In the genomic region with DNA sequence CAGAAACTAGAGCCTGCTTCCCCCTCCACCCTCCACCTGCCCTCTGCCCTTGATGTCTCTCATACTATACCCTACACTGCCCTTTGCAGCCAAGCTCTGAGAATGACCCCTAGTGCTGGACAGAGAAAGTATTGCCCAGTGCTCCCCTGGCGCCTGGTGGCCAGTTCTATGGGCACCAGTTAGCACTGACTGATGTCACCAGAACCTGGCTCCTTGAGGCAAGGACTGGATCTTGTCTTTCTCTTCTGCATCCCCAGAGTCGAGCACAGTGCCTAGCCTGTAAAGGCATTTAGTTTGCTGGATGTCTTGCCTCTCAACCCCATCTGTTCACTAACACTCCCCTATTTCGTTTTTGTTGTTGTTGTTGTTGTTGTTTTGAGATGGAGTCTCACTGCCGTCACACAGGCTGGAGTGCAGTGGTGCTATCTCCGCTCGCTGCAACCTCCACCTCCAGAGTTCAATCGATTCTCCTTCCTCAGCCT, we compare ENCODE assay signal across 11 cellular contexts. TPM values are rescaled to one million over a fixed set of nuclear protein-coding genes. Genes with fewer than 3 reads are reported as not detected.
DNase-seq lines count a peak whose midpoint lies in the region; ATAC-seq and TF ChIP-seq lines count a peak whose summit lies in the region.
"Had no signal": no experiment of that assay in that cellular context is flagged by ENCODE, and none has a peak within 500 bp of the region (broad histone marks: within the 10 kb centered on the region; RNA-seq: fewer than 3 reads in every experiment).

No MANE protein-coding gene starts in this region.

- H3K4me1 ChIP-seq in OCI-LY3 (ENCODE audit: low read length), result no peaks in the 10 kb centered on the region
- no peaks in the 10 kb centered on the region for H3K4me1 ChIP-seq in CD8-positive, alpha-beta T cell (ENCODE audit: insufficient read depth, low read length)

- H3K79me2 ChIP-seq in OCI-LY3 (ENCODE audit: low read length), result no peaks in the 10 kb centered on the region

- H3K9me3 Mint-ChIP-seq in neural crest cell, result no peaks in the 10 kb centered on the region
- H3K9me3 Mint-ChIP-seq in CD8-positive, alpha-beta T cell, result no peaks in the 10 kb centered on the region
- H3K9me3 Mint-ChIP-seq: natural killer cell treated with Interleukin-12 subunit alpha and Interleukin-12 subunit beta and Interleukin-15 and Interleukin-18, amount 100 ng/mL, for 72 hours had no signal

- ATAC-seq in CD8-positive, alpha-beta T cell, result no peak
- ATAC-seq in HG02981 (IDR thresholded peaks at IDR 0.05; ENCODE audit: unreplicated experiment), result no peak
- ATAC-seq: natural killer cell treated with Interleukin-12 subunit alpha and Interleukin-12 subunit beta and Interleukin-15 and Interleukin-18, amount 100 ng/mL, for 72 hours had no signal

- TF ChIP-seq CTCF in AG09319 (IDR thresholded peaks at IDR 0.05; ENCODE audit: low read depth, low read length) (peak; percentile 24), OCI-LY3 (IDR thresholded peaks at IDR 0.05; ENCODE audit: low read depth, low read length) (peak; percentile 17; the same call in 1 of the 2 replicates), epithelial cell of proximal tubule (conservative IDR thresholded peaks at IDR 0.05; ENCODE audit: low read depth, low read length) (peak; percentile 38), neural crest cell (conservative IDR thresholded peaks at IDR 0.05) (peak; percentile 25)
- no peak for TF ChIP-seq CTCF in CD8-positive, alpha-beta T cell (IDR thresholded peaks at IDR 0.05)

- intact Hi-C loops in CD8-positive, alpha-beta T cell (cut with DNase I, micrococcal nuclease), result no loop called here

- H3K9ac ChIP-seq in OCI-LY3 (ENCODE audit: low read length), result no peak overlapping the region

- no peak overlapping the region for H3K4me3 Mint-ChIP-seq in neural crest cell
- no peak overlapping the region for H3K4me3 Mint-ChIP-seq in CD8-positive, alpha-beta T cell
- H3K4me3 Mint-ChIP-seq: natural killer cell treated with Interleukin-12 subunit alpha and Interleukin-12 subunit beta and Interleukin-15 and Interleukin-18, amount 100 ng/mL, for 72 hours had no signal

- H3K4me1 Mint-ChIP-seq in neural crest cell, result peaks cover 32% of the 10 kb centered on the region
- H3K4me1 Mint-ChIP-seq in CD8-positive, alpha-beta T cell (ENCODE audit: low read depth), result no peaks in the 10 kb centered on the region

- no peaks in the 10 kb centered on the region for H3K9me3 ChIP-seq in OCI-LY3 (ENCODE audit: insufficient read depth, low read length)
- no peaks in the 10 kb centered on the region for H3K9me3 ChIP-seq in CD8-positive, alpha-beta T cell (ENCODE audit: low read length)

- H3K4me3 ChIP-seq in OCI-LY3 (ENCODE audit: low read length), result no peak overlapping the region
- no peak overlapping the region for H3K4me3 ChIP-seq in epithelial cell of proximal tubule (ENCODE audit: low read depth, low read length)
- H3K4me3 ChIP-seq in CD8-positive, alpha-beta T cell (ENCODE audit: low read depth, low read length), result no peak overlapping the region

- no peaks in the 10 kb centered on the region for H4K20me1 ChIP-seq in OCI-LY3 (ENCODE audit: insufficient read depth, low read length)

- H2AFZ ChIP-seq in OCI-LY3 (ENCODE audit: low read depth, low read length), result no peak overlapping the region

- no peak overlapping the region for H3K4me2 ChIP-seq in OCI-LY3 (ENCODE audit: low read length)

- DNase-seq in AG09319 (ENCODE audit: extremely low read depth, low read depth) (no peak), epithelial cell of proximal tubule (ENCODE audit: low read depth) (no peak), neural crest cell (ENCODE audit: low read depth, low spot score) (no peak)
- no peak for DNase-seq in activated CD4-positive, CD25-positive, alpha-beta regulatory T cell (lab: John Stamatoyannopoulos, UW)
- DNase-seq in CD8-positive, alpha-beta T cell, result no peak
- no peak for DNase-seq in activated naive CD4-positive, alpha-beta T cell treated with anti-CD3 and anti-CD28 coated beads, Interleukin-2, amount 50 U/mL, for 16 hours
- DNase-seq: activated effector memory CD4-positive, alpha-beta T cell treated with Interleukin-2 at 50 U/mL for 16 hours; NCI-H82 had no signal

- POLR2A ChIA-PET in CD8-positive, alpha-beta T cell (lab: Charles Lee), result no interaction called here

- H3K27ac ChIP-seq in OCI-LY3 (ENCODE audit: low read length), result no peak overlapping the region
- no peak overlapping the region for H3K27ac ChIP-seq in CD8-positive, alpha-beta T cell (ENCODE audit: low read depth, low read length)

- peaks cover 7% of the 10 kb centered on the region for H3K27me3 ChIP-seq in OCI-LY3 (ENCODE audit: low read depth, low read length)
- H3K27me3 ChIP-seq in CD8-positive, alpha-beta T cell (ENCODE audit: insufficient read depth, low read length), result no peaks in the 10 kb centered on the region

- peaks cover 6% of the 10 kb centered on the region for H3K27me3 Mint-ChIP-seq in neural crest cell (ENCODE audit: low read depth)
- H3K27me3 Mint-ChIP-seq in CD8-positive, alpha-beta T cell (ENCODE audit: low read depth), result peaks cover 11% of the 10 kb centered on the region

- CTCF ChIA-PET in CD8-positive, alpha-beta T cell (lab: Charles Lee), result interaction anchor here (0.8 kb wide), 1 partner anchor 241 kb away, joined by 3 read pairs; no protein-coding TSS in a partner anchor

- no peaks in the 10 kb centered on the region for H3K36me3 ChIP-seq in OCI-LY3 (replicated peaks; ENCODE audit: low read depth, low read length)
- no peaks in the 10 kb centered on the region for H3K36me3 ChIP-seq in CD8-positive, alpha-beta T cell (ENCODE audit: insufficient read depth, low read length)

- peak overlapping the region; percentile 24 for H3K27ac Mint-ChIP-seq in neural crest cell (ENCODE audit: unreplicated experiment)
- H3K27ac Mint-ChIP-seq in CD8-positive, alpha-beta T cell, result no peak overlapping the region
- H3K27ac Mint-ChIP-seq: natural killer cell treated with Interleukin-12 subunit alpha and Interleukin-12 subunit beta and Interleukin-15 and Interleukin-18, amount 100 ng/mL, for 72 hours had no signal

- peaks cover 2% of the 10 kb centered on the region for H3K36me3 Mint-ChIP-seq in neural crest cell (ENCODE audit: low read depth)
- no peaks in the 10 kb centered on the region for H3K36me3 Mint-ChIP-seq in CD8-positive, alpha-beta T cell
- H3K36me3 Mint-ChIP-seq: natural killer cell treated with Interleukin-12 subunit alpha and Interleukin-12 subunit beta and Interleukin-15 and Interleukin-18, amount 100 ng/mL, for 72 hours had no signal

RNA-seq across cellular contexts. Expression of a gene that starts 5.9 kb away (rescaled TPM):
- total RNA-seq in epithelial cell of proximal tubule (40.4 and 53.9 TPM in 2 replicates), neural crest cell (10.7 and 12.6 TPM in 2 replicates)
- under 1 TPM; 0.33 to 0.44 TPM for total RNA-seq in CD8-positive, alpha-beta T cell

RNA-seq across cellular contexts. Expression of a gene that starts 41.6 kb away (rescaled TPM):
- total RNA-seq in epithelial cell of proximal tubule (0.35 TPM in 1 of 2 replicates, not detected in the other), neural crest cell (0.30 and 0.93 TPM in 2 replicates)
- total RNA-seq in CD8-positive, alpha-beta T cell, result not detected
- total RNA-seq: natural killer cell treated with Interleukin-12 subunit alpha and Interleukin-12 subunit beta and Interleukin-15 and Interleukin-18, amount 100 ng/mL, for 72 hours had no signal

RNA-seq across cellular contexts. Expression of a gene that starts 43.8 kb away (rescaled TPM):
- total RNA-seq in epithelial cell of proximal tubule (630 and 765 TPM in 2 replicates), neural crest cell (0.41 and 1.5 TPM in 2 replicates)
- 10 to 100 TPM; 31.6 to 33.9 TPM for total RNA-seq in CD8-positive, alpha-beta T cell

Comparison
In these comparisons a context has a peak if more than half of its experiments do, and no peak if none do; other contexts are left out.
1. RNA of a gene that starts 43.8 kb away (total RNA-seq): 630 to 765 TPM in epithelial cell of proximal tubule; 31.6 to 33.9 TPM in CD8-positive, alpha-beta T cell and 0.41 to 1.5 TPM in neural crest cell; every median in the first group is over 10 times any median in the second.